Comparison of ENCODE assay signal across 1 cellular context in genomic region chr19:56403764-56404704, GRCh38.
TF ChIP-seq lines count a peak whose summit lies in the region.

TSS of gene ZNF583 (plus strand) at chr19:56404332. CDS start at chr19:56407115, 2,783 bp downstream.

TF ChIP-seq in K562, 482 proteins besides CTCF, POLR2A, EP300 and RAD21 (continued from another document and continues in another):
- TF ChIP-seq ZNF354B (CRISPR knock-in tag; IDR thresholded peaks at IDR 0.05) (no peak), TEAD2 (tag; IDR thresholded peaks at IDR 0.05) (no peak), ZFX (CRISPR knock-in tag; IDR thresholded peaks at IDR 0.05) (peak; percentile 91), RFX1 (IDR thresholded peaks at IDR 0.05) (no peak), HINFP (tag; conservative IDR thresholded peaks at IDR 0.05; ENCODE audit: low read depth) (peak; percentile 96), PREB (CRISPR knock-in tag; IDR thresholded peaks at IDR 0.05) (no peak), CCNT2 (IDR thresholded peaks at IDR 0.05; ENCODE audit: borderline replicate concordance, extremely low read depth, insufficient read length, low read depth, low read length) (peak; percentile 13), LARP7 (IDR thresholded peaks at IDR 0.05) (no peak), CTBP1 (IDR thresholded peaks at IDR 0.05; ENCODE audit: borderline replicate concordance) (0 out of 2 replicates have a peak, but pooled peaks have one; percentile 59), E2F4 (CRISPR knock-in tag; IDR thresholded peaks at IDR 0.05; ENCODE audit: low read depth) (no peak), NCOA2 (IDR thresholded peaks at IDR 0.05; ENCODE audit: partially characterized antibody in 2 of 2) (peak in 1 of 2 experiments; percentile 70), GTF3C2 (IDR thresholded peaks at IDR 0.05; ENCODE audit: borderline replicate concordance, extremely low read depth, insufficient read length) (peak; percentile 36), MNT (conservative IDR thresholded peaks at IDR 0.05) (peak; percentile 46 to 75; a peak in 3 of 4 replicates), IRF2 (CRISPR knock-in tag; IDR thresholded peaks at IDR 0.05) (0 out of 2 replicates have a peak, but pooled peaks have one; percentile 50), HDGF (IDR thresholded peaks at IDR 0.05) (peak; percentile 45; the same call in 1 of the 2 replicates), TCF3 (CRISPR knock-in tag; IDR thresholded peaks at IDR 0.05) (0 out of 2 replicates have a peak, but pooled peaks have one; percentile 17), KLF10 (CRISPR knock-in tag; IDR thresholded peaks at IDR 0.05) (no peak), SREBF2 (CRISPR knock-in tag; IDR thresholded peaks at IDR 0.05) (no peak), ESRRA (IDR thresholded peaks at IDR 0.05; ENCODE audit: borderline replicate concordance, low read depth) (peak; percentile 57; the same call in 1 of the 2 replicates), CC2D1A (IDR thresholded peaks at IDR 0.05) (peak; percentile 90), ZNF280B (CRISPR knock-in tag; IDR thresholded peaks at IDR 0.05) (no peak), STAT6 (CRISPR knock-in tag; IDR thresholded peaks at IDR 0.05) (no peak), MLLT1 (IDR thresholded peaks at IDR 0.05) (peak in 1 of 2 experiments; percentile 82; a peak in 2 of 4 replicates), ETV1 (tag; conservative IDR thresholded peaks at IDR 0.05; ENCODE audit: low read depth) (no peak), GABPB1 (CRISPR knock-in tag; IDR thresholded peaks at IDR 0.05) (peak; percentile 78), ZNF592 (IDR thresholded peaks at IDR 0.05) (0 out of 2 replicates have a peak, but pooled peaks have one; percentile 50), NFRKB (IDR thresholded peaks at IDR 0.05; ENCODE audit: low read depth) (0 out of 2 replicates have a peak, but pooled peaks have one; percentile 30), HDAC6 (IDR thresholded peaks at IDR 0.05; ENCODE audit: low read depth, low read length) (no peak), ZNF124 (CRISPR knock-in tag; IDR thresholded peaks at IDR 0.05) (no peak), GTF2A2 (tag; IDR thresholded peaks at IDR 0.05) (no peak), MAFG (tag; conservative IDR thresholded peaks at IDR 0.05) (no peak), XRCC4 (IDR thresholded peaks at IDR 0.05; ENCODE audit: extremely low read depth, insufficient read depth, insufficient read length) (no peak), SAP30 (IDR thresholded peaks at IDR 0.05; ENCODE audit: borderline replicate concordance, insufficient read depth, low read depth, low read length, poor library complexity, severe bottlenecking) (peak; percentile 52), IFI16 (CRISPR knock-in tag; IDR thresholded peaks at IDR 0.05) (no peak), SRSF9 (IDR thresholded peaks at IDR 0.05; ENCODE audit: borderline replicate concordance, low read depth, low read length) (no peak), ETS1 (conservative IDR thresholded peaks at IDR 0.05; ENCODE audit: control insufficient read depth, low read depth, low read length) (peak; percentile 47; the same call in 1 of the 2 replicates), ZNF766 (CRISPR knock-in tag; conservative IDR thresholded peaks at IDR 0.05) (peak; percentile 33; the same call in 1 of the 2 replicates), RBBP5 (IDR thresholded peaks at IDR 0.05; ENCODE audit: borderline replicate concordance, insufficient read depth, low read length, poor library complexity, severe bottlenecking) (peak; percentile 59), ZNF79 (CRISPR knock-in tag; IDR thresholded peaks at IDR 0.05; ENCODE audit: low read depth) (no peak)
